In the genomic region with DNA sequence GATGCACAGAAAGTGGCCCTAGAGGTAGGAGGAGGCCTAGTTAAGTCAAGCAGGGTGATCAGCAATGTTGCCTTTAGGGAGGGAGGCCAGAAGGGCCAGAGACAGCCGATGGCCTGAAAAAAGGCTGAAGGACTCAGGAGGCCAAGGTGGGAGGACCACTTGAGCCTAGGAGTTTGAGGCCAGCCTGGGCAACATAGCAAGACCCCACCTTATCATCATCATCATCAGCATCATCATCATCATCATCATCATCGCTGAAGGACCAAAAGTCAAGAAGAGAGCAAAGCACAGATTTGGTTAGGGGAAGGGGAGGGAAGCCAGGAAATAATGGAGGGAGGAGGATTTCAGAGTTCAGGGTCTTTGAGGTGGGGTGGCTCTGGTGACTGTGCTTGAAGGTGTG, we compare ENCODE assay signal across 17 cellular contexts.
"Had no signal": no experiment of that assay in that cellular context is flagged by ENCODE, and none has a peak within 500 bp of the region (broad histone marks: within the 10 kb centered on the region; RNA-seq: fewer than 3 reads in every experiment).

No MANE protein-coding gene starts in this region.

- H3K4me3 ChIP-seq: coronary artery, gastroesophageal sphincter, lower lobe of right lung, neural progenitor cell had no signal

- H3K4me1 ChIP-seq: neural progenitor cell had no signal

- H3K27me3 ChIP-seq: gastroesophageal sphincter, neural progenitor cell had no signal

- H3K36me3 ChIP-seq: gastroesophageal sphincter, lower lobe of right lung had no signal

- H3K4me3 Mint-ChIP-seq: activated naive CD8-positive, alpha-beta T cell; naive B cell; neural progenitor cell had no signal

- ATAC-seq: gastroesophageal sphincter, lower lobe of right lung had no signal

- H3K27ac ChIP-seq: epithelial cell of prostate, neural progenitor cell, WERI-Rb-1 had no signal

- H3K27ac Mint-ChIP-seq: neural progenitor cell had no signal

- DNase-seq: activated effector memory CD4-positive, alpha-beta T cell treated with anti-CD3 and anti-CD28 coated beads, Interleukin-2, amount 50 U/mL, for 16 hours; activated T-cell treated with anti-CD3 and anti-CD28 coated beads, Interleukin-2, amount 50 U/mL, for 48 hours; amniotic stem cell; cerebellar nuclear complex; head of caudate nucleus; lower lobe of right lung; naive B cell; SK-N-SH; stimulated activated CD4-positive, alpha-beta T cell treated with anti-CD3 and anti-CD28 coated beads, Interleukin-2, amount 100 ng/mL, for 48 hours; stimulated activated CD8-positive, alpha-beta memory T cell treated with anti-CD3 and anti-CD28 coated beads, Interleukin-4, amount 100 ng/mL, for 48 hours; stimulated activated naive CD4-positive, alpha-beta T cell; WERI-Rb-1 had no signal
